Comparison of ENCODE assay signal across 9 cellular contexts in genomic region chr19:48614436-48615144, GRCh38. TPM values are rescaled to one million over a fixed set of nuclear protein-coding genes. Genes with fewer than 3 reads are reported as not detected.
A peak's percentile ranks its signal among the peaks of the same experiment; 100 is the strongest.
DNase-seq lines count a peak whose midpoint lies in the region; ATAC-seq lines count a peak whose summit lies in the region.
"Had no signal": no experiment of that assay in that cellular context is flagged by ENCODE, and none has a peak within 500 bp of the region (broad histone marks: within the 10 kb centered on the region; RNA-seq: fewer than 3 reads in every experiment).

Gene FAM83E (minus strand): TSS chr19:48615076. CDS start chr19:48613372, 1,704 bp downstream.

- H3K27me3 Mint-ChIP-seq in T-helper 17 cell (no peaks in the 10 kb centered on the region), immature natural killer cell (ENCODE audit: low read depth in 3 of 3) (peaks cover 4 to 12% (median 10%) of the 10 kb centered on the region in 3 donors)

- H3K4me1 Mint-ChIP-seq in T-helper 17 cell = peaks cover 23% of the 10 kb centered on the region
- peaks cover 29 to 35% of the 10 kb centered on the region in 2 donors for H3K4me1 Mint-ChIP-seq in immature natural killer cell

- peaks cover 3% of the 10 kb centered on the region for H3K36me3 Mint-ChIP-seq in T-helper 17 cell (ENCODE audit: low read depth)
- H3K36me3 Mint-ChIP-seq in immature natural killer cell = peaks cover 8 to 19% (median 10%) of the 10 kb centered on the region in 3 donors

- H3K4me3 Mint-ChIP-seq in T-helper 17 cell (peak within 1 kb of the TSS; percentile 96), immature natural killer cell (peak within 1 kb of the TSS in 1 of 5 donors; percentile 24)

- H3K27ac Mint-ChIP-seq in T-helper 17 cell (peak within 1 kb of the TSS; percentile 66), immature natural killer cell (peak within 1 kb of the TSS in 5 of 6 donors; percentile 5 to 70 (median 51))

- ATAC-seq in T-helper 17 cell = no peak
- ATAC-seq in HG02588 (IDR thresholded peaks at IDR 0.05; ENCODE audit: unreplicated experiment) = no peak
- ATAC-seq in HG03280 (IDR thresholded peaks at IDR 0.05; ENCODE audit: unreplicated experiment) = no peak

- peak; percentile 40 for DNase-seq in stimulated activated CD4-positive, alpha-beta T cell treated with anti-CD3 and anti-CD28 coated beads, Interleukin-12 subunit alpha, Interleukin-12 subunit beta, amount 100 ng/mL, for 4 hours
- DNase-seq in stimulated activated CD4-positive, alpha-beta T cell treated with anti-CD3 and anti-CD28 coated beads, Interleukin-4, amount 100 ng/mL, for 1 hour = no peak
- DNase-seq in T-helper 17 cell = no peak
- DNase-seq in immature natural killer cell = no peak
- no peak for DNase-seq in central memory CD4-positive, alpha-beta T cell
- DNase-seq in activated gamma-delta T cell (lab: John Stamatoyannopoulos, UW) = no peak
- DNase-seq: NCI-H524 had no signal

- no peaks in the 10 kb centered on the region for H3K9me3 Mint-ChIP-seq in immature natural killer cell

- no peaks in the 10 kb centered on the region for H3K9me3 ChIP-seq in T-helper 17 cell (ENCODE audit: control insufficient read depth, low read length, poor library complexity, severe bottlenecking)

RNA-seq across cellular contexts. Expression of gene FAM83E, which starts in this region (rescaled TPM):
- 1 to 10 TPM; 3.1 to 3.6 TPM for total RNA-seq in T-helper 17 cell
- not detected for polyA plus RNA-seq in immature natural killer cell
